ENCODE assay signal across 7 cellular contexts in the genomic region with DNA sequence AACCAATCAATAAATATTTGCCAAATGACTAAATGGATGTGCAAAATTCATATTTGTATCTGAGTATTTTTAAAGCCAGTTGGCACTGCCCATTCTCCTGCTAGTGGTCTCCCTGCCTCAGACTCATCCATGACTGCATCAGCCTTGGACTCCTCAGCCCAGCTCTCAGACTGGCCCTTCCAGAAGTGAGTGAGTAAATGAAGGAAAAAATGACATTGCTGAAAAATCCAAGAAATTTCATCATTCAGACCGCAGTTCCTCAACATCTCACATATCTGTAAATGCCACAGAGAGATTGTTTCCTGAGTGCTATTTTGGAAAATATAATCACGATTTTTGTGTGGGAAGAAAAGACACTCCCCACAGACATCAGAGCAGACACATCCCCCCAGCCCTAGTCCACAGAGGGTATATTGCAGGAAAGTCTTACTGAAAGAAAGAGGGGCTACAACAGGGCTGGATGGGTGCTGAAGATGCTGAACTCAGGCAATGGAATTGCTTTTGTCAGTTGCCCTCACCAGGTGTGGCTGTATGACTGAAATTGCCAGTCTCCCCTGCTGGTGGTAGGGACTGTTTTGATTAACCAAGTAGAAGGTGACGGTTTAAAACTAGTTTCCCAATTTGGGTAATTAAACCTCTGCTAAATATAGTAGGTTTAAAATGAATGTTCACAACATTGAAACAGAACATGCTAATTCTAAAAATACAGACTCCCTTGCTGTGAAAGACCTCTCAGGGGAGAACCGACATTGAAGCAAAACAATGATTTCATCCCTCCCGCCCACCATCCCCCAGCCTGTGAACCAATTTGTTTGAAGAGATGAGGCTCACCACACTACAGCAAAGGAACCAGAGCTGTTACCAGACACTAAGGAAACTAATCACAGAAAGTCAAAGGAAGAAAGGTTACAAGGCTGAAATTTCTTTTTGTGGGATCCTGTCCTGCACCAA.
DNase-seq lines count a peak whose midpoint lies in the region; ATAC-seq and TF ChIP-seq lines count a peak whose summit lies in the region.

No MANE protein-coding gene starts in this region.

- peak overlapping the region; percentile 59 to 66 for H3K4me3 Mint-ChIP-seq in stimulated activated naive B cell treated with anti-CD40 and anti-IgM and Interleukin-4, amounts not matched to agents 10 μg/mL and 1 μg/mL and 100 μg/mL, for 72 hours

- peaks cover 0 to 4% of the 10 kb centered on the region in 2 donors for H3K9me3 Mint-ChIP-seq in stimulated activated naive B cell treated with anti-CD40 and anti-IgM and Interleukin-4, amounts not matched to agents 10 μg/mL and 1 μg/mL and 100 μg/mL, for 72 hours

- TF ChIP-seq CTCF in ascending aorta (IDR thresholded peaks at IDR 0.05) = no peak
- TF ChIP-seq CTCF in thyroid gland (IDR thresholded peaks at IDR 0.05) = no peak

- H3K36me3 ChIP-seq in ascending aorta = no peaks in the 10 kb centered on the region
- no peaks in the 10 kb centered on the region for H3K36me3 ChIP-seq in thyroid gland

- DNase-seq in GM19238 (ENCODE audit: insufficient read length, low spot score) = peak; percentile 23
- DNase-seq in ascending aorta (ENCODE audit: low spot score in 2 of 2) = peak in 1 of 2 donors; percentile 86
- DNase-seq in stimulated activated naive B cell treated with anti-CD40 and anti-IgM and Interleukin-4, amounts not matched to agents 10 μg/mL and 1 μg/mL and 100 μg/mL, for 72 hours = peak; percentile 53
- DNase-seq in NCI-H524 treated with DMSO at 0.1 percent for 48 hours (lab: John Stamatoyannopoulos, UW) = no peak
- DNase-seq in thyroid gland = no peak
- DNase-seq in NCI-H1694 treated with DMSO at 0.1 percent for 48 hours (lab: John Stamatoyannopoulos, UW) = no peak

- ATAC-seq in HG02973 (IDR thresholded peaks at IDR 0.05; ENCODE audit: unreplicated experiment) = peak; percentile 84
- peak; percentile 85 to 86 for ATAC-seq in stimulated activated naive B cell treated with anti-CD40 and anti-IgM and Interleukin-4, amounts not matched to agents 10 μg/mL and 1 μg/mL and 100 μg/mL, for 72 hours (replicated peaks)

- H3K4me1 Mint-ChIP-seq in stimulated activated naive B cell treated with anti-CD40 and anti-IgM and Interleukin-4, amounts not matched to agents 10 μg/mL and 1 μg/mL and 100 μg/mL, for 72 hours = peaks cover 43 to 59% of the 10 kb centered on the region in 2 donors

- H3K4me1 ChIP-seq in ascending aorta = peaks cover 6 to 32% of the 10 kb centered on the region in 2 donors
- H3K4me1 ChIP-seq in thyroid gland = no peaks in the 10 kb centered on the region

- H3K27me3 ChIP-seq in ascending aorta (no peaks in the 10 kb centered on the region), thyroid gland (no peaks in the 10 kb centered on the region)

- 76 to 78% methylated on average over 5 of the region's 5 CpGs for WGBS in thyroid gland, 2 donors

- peak overlapping the region; percentile 90 for H3K27ac Mint-ChIP-seq in stimulated activated naive B cell treated with anti-CD40 and anti-IgM and Interleukin-4, amounts not matched to agents 10 μg/mL and 1 μg/mL and 100 μg/mL, for 72 hours

- TF ChIP-seq POLR2A in thyroid gland (IDR thresholded peaks at IDR 0.05) = no peak

- H3K9me3 ChIP-seq in ascending aorta (no peaks in the 10 kb centered on the region), thyroid gland (no peaks in the 10 kb centered on the region)

- H3K27me3 Mint-ChIP-seq in stimulated activated naive B cell treated with anti-CD40 and anti-IgM and Interleukin-4, amounts not matched to agents 10 μg/mL and 1 μg/mL and 100 μg/mL, for 72 hours = no peaks in the 10 kb centered on the region

- no peaks in the 10 kb centered on the region for H3K36me3 Mint-ChIP-seq in stimulated activated naive B cell treated with anti-CD40 and anti-IgM and Interleukin-4, amounts not matched to agents 10 μg/mL and 1 μg/mL and 100 μg/mL, for 72 hours

- H3K4me3 ChIP-seq in ascending aorta (no peak overlapping the region), thyroid gland (replicated peaks in 1 of 3) (no peak overlapping the region)

- intact Hi-C loops in ascending aorta (cut with DNase I) (loop anchor here (2.0 to 5.0 kb wide), 3 partner anchors 46 to 106 kb away; no protein-coding TSS in a partner anchor), thyroid gland (cut with DNase I) (no loop called here)

- H3K27ac ChIP-seq in ascending aorta = peak overlapping the region; percentile 73 to 79
- no peak overlapping the region for H3K27ac ChIP-seq in thyroid gland

Comparison
In these comparisons a context has a peak if more than half of its experiments do, and no peak if none do; other contexts are left out.
1. DNase-seq: peak in GM19238 (single experiment) and stimulated activated naive B cell treated with anti-CD40 and anti-IgM and Interleukin-4, amounts not matched to agents 10 μg/mL and 1 μg/mL and 100 μg/mL, for 72 hours (single experiment); none in NCI-H524 treated with DMSO at 0.1 percent for 48 hours (single experiment), thyroid gland (0 of 2) and NCI-H1694 treated with DMSO at 0.1 percent for 48 hours (single experiment).
2. H3K27ac ChIP-seq: peak in ascending aorta (2 of 2); none in thyroid gland (0 of 3).